In genomic region chr18:79750980-79751571, GRCh38 we compare ENCODE assay signal across 19 cellular contexts. TPM values are rescaled to one million over a fixed set of nuclear protein-coding genes. Genes with fewer than 3 reads are reported as not detected.
DNase-seq lines count a peak whose midpoint lies in the region; ATAC-seq and TF ChIP-seq lines count a peak whose summit lies in the region.
"Had no signal": no experiment of that assay in that cellular context is flagged by ENCODE, and none has a peak within 500 bp of the region (broad histone marks: within the 10 kb centered on the region; RNA-seq: fewer than 3 reads in every experiment).

No MANE protein-coding gene starts in this region.

- intact Hi-C loops in left cardiac atrium (cut with DNase I), result no loop called here
- intact Hi-C loops in head of caudate nucleus (cut with DNase I), result no loop called here
- intact Hi-C loops in posterior vena cava (cut with DNase I), result no loop called here

- H3K27ac ChIP-seq in right atrium auricular region, result no peak overlapping the region
- H3K27ac ChIP-seq: tibial nerve, VCaP had no signal

- in situ Hi-C loops in KBM-7 (cut with MboI; ENCODE audit: low pct_unique_long_range_greater_than_20kb, low sequenced_read_pairs), result no loop called here

- H3K27me3 ChIP-seq in right atrium auricular region, result no peaks in the 10 kb centered on the region
- H3K27me3 ChIP-seq: esophagus squamous epithelium, tibial nerve had no signal

- H3K36me3 ChIP-seq in right atrium auricular region, result peaks cover 41% of the 10 kb centered on the region

- no peaks in the 10 kb centered on the region for H3K4me1 ChIP-seq in right atrium auricular region
- H3K4me1 ChIP-seq: tibial nerve had no signal

- no peaks in the 10 kb centered on the region for H3K9me3 ChIP-seq in right atrium auricular region
- H3K9me3 ChIP-seq: esophagus squamous epithelium had no signal

- H3K4me3 ChIP-seq in right atrium auricular region, result no peak overlapping the region
- H3K4me3 ChIP-seq: esophagus squamous epithelium, tibial nerve had no signal

- no peak for TF ChIP-seq CTCF in right atrium auricular region (IDR thresholded peaks at IDR 0.05)

- peak; percentile 12 for DNase-seq in left cardiac atrium
- no peak for DNase-seq in right atrium auricular region (ENCODE audit: low spot score)
- peak in 34 of 42 donors; percentile 20 to 67 (median 45) for DNase-seq in head of caudate nucleus
- DNase-seq in posterior vena cava (ENCODE audit: low spot score), result peak; percentile 72
- DNase-seq in KBM-7, result no peak
- DNase-seq in epidermal melanocyte (ENCODE audit: insufficient read length, low spot score), result no peak
- DNase-seq: activated CD4-positive, alpha-beta memory T cell treated with anti-CD3 and anti-CD28 coated beads, Interleukin-2, amount 10 ng/mL, durations not matched to agents 7 days and 5 days; esophagus squamous epithelium; naive thymus-derived CD4-positive, alpha-beta T cell; NCI-H187 treated with DMSO at 0.1 percent for 48 hours; NCI-H748 treated with DMSO at 0.1 percent for 48 hours; stimulated activated CD4-positive, alpha-beta T cell treated with anti-CD3 and anti-CD28 coated beads, Interleukin-2, amount 100 ng/mL, for 48 hours; stimulated activated CD8-positive, alpha-beta memory T cell treated with anti-CD3 and anti-CD28 coated beads, Interleukin-4, amount 100 ng/mL, for 48 hours had no signal

- ATAC-seq in left cardiac atrium (peak in 1 of 2 donors; percentile 30), GM21447 (IDR thresholded peaks at IDR 0.05; ENCODE audit: unreplicated experiment) (no peak), HG03139 (IDR thresholded peaks at IDR 0.05; ENCODE audit: unreplicated experiment) (no peak)
- ATAC-seq: naive thymus-derived CD4-positive, alpha-beta T cell had no signal

RNA-seq across cellular contexts. Expression of gene KCNG2, which starts 46.7 kb away (rescaled TPM):
- under 1 TPM in 1 of 2 donors, not detected in 1; 0.15 TPM for total RNA-seq in left cardiac atrium
- total RNA-seq in right atrium auricular region, result not detected
- total RNA-seq in posterior vena cava, result under 1 TPM; 0.38 to 0.56 TPM
- total RNA-seq: activated CD4-positive, alpha-beta memory T cell treated with anti-CD3 and anti-CD28 coated beads, Interleukin-2, amount 10 ng/mL, durations not matched to agents 7 days and 5 days; activated T-helper 2 cell treated with anti-CD3 and anti-CD28 coated beads, Interferon-gamma antibody, Interleukin-2, Interleukin-4, amounts not matched to agents 10 μg/mL and 5 μg/mL and 100 μg/mL, durations not matched to agents 14 hours and 24 hours and 36 hours; kidney epithelial cell; naive thymus-derived CD4-positive, alpha-beta T cell had no signal

Comparison
In these comparisons a context has a peak if more than half of its experiments do, and no peak if none do; other contexts are left out.
1. DNase-seq: peak in left cardiac atrium (single experiment), head of caudate nucleus (34 of 42) and posterior vena cava (single experiment); none in right atrium auricular region (single experiment), KBM-7 (single experiment) and epidermal melanocyte (single experiment).